31 cellular contexts compared by ENCODE assay signal in the genomic region with DNA sequence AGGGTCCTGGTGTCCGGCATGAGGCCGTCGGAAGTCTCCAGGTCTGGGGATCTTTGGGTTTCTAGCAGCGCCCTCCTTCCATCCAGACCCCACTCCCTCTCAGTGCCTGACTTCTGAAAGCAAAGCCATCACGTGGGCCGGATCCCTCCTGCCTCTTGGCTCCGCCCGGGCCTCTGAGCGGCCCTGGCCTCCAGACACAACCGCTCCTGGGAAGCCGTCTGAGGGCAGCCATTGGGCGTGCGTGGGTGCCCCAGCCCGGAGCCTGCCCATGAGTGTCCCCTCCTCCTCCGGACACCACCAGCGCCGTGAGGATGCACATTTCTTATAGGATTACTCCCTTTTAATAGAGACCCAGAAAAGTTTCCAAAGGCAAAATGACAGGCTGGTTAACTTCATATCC.
"Had no signal": no experiment of that assay in that cellular context is flagged by ENCODE, and none has a peak within 500 bp of the region (broad histone marks: within the 10 kb centered on the region; RNA-seq: fewer than 3 reads in every experiment).

No MANE protein-coding gene starts in this region.

- H3K36me3 ChIP-seq: cardiac muscle cell, Peyer's patch, SJSA1 had no signal

- DNase-seq: activated CD4-positive, alpha-beta T cell treated with anti-CD3 and anti-CD28 coated beads for 36 hours; activated CD4-positive, alpha-beta T cell treated with anti-CD3 and anti-CD28 coated beads, Interleukin-2, amount 10 ng/mL, durations not matched to agents 7 days and 5 days; activated CD4-positive, alpha-beta T cell treated with anti-CD3 and anti-CD28 coated beads, Interleukin-2, amount 50 U/mL, for 48 hours; activated CD8-positive, alpha-beta T cell treated with anti-CD3 and anti-CD28 coated beads, Interleukin-2, amount 10 ng/mL, durations not matched to agents 7 days and 5 days; activated gamma-delta T cell treated with Interleukin-2 at 50 U/mL for 16 hours; activated naive CD4-positive, alpha-beta T cell treated with anti-CD3 and anti-CD28 coated beads for 36 hours; activated T-cell treated with anti-CD3 and anti-CD28 coated beads, Interleukin-2, amount 50 U/mL, for 24 hours; amniotic stem cell; aorta; MM.1S; NCI-H1092; NCI-H1436 treated with DMSO at 0.1 percent for 48 hours; NCI-H187; NCI-H2029 treated with DMSO at 0.1 percent for 48 hours; NCI-H2107; NCI-H2171; NCI-H226; NCI-H446 treated with DMSO at 0.1 percent for 48 hours; NCI-H524; NCI-H69; Peyer's patch; RPMI8226; SHP77 treated with DMSO at 0.1 percent for 48 hours; SK-N-SH had no signal

- H3K27me3 ChIP-seq: cardiac muscle cell, Peyer's patch, SJSA1 had no signal

- H3K4me3 ChIP-seq: cardiac muscle cell, Peyer's patch, SJSA1 had no signal

- H3K27me3 Mint-ChIP-seq: activated CD4-positive, alpha-beta T cell treated with anti-CD3 and anti-CD28 coated beads, Interleukin-2, amount 10 ng/mL, durations not matched to agents 7 days and 5 days; central memory CD8-positive, alpha-beta T cell had no signal

- H3K9ac ChIP-seq: SK-N-SH had no signal

- H3K9me3 ChIP-seq: Peyer's patch, SJSA1, SK-N-SH had no signal

- H3K27ac ChIP-seq: cardiac muscle cell, Peyer's patch, SJSA1 had no signal

- FAIRE-seq: TTC549 had no signal

- H3K4me3 Mint-ChIP-seq: activated CD4-positive, alpha-beta T cell treated with anti-CD3 and anti-CD28 coated beads for 36 hours; activated CD4-positive, alpha-beta T cell treated with anti-CD3 and anti-CD28 coated beads, Interleukin-2, amount 10 ng/mL, durations not matched to agents 7 days and 5 days; activated CD8-positive, alpha-beta T cell treated with anti-CD3 and anti-CD28 coated beads, Interleukin-2, amount 10 ng/mL, durations not matched to agents 7 days and 5 days; activated naive CD4-positive, alpha-beta T cell treated with anti-CD3 and anti-CD28 coated beads for 36 hours; activated T-cell treated with anti-CD3 and anti-CD28 coated beads, Interleukin-2, amount 50 U/mL, for 24 hours; activated T-helper 1 cell treated with anti-CD3 and anti-CD28 coated beads, Interleukin-12 subunit alpha, Interleukin-12 subunit beta, Interleukin-2, Interleukin-4 antibody, amounts not matched to agents 30 ng/mL and 10 ng/mL and 1 ng/mL, durations not matched to agents 14 hours and 24 hours and 36 hours; central memory CD8-positive, alpha-beta T cell; T-helper 1 cell treated with Interleukin-12 subunit alpha and Interleukin-12 subunit beta and Interleukin-4 antibody, amounts not matched to agents 30 μg/mL and 1 μg/mL, for 36 hours; T-helper 2 cell treated with Interferon-gamma antibody and Interleukin-4, amounts not matched to agents 5 μg/mL and 100 μg/mL, for 36 hours had no signal

- H3K4me2 ChIP-seq: SK-N-SH had no signal
